26 cellular contexts compared by ENCODE assay signal in genomic region chr2:35408320-35408719, GRCh38.
"Had no signal": no experiment of that assay in that cellular context is flagged by ENCODE, and none has a peak within 500 bp of the region (broad histone marks: within the 10 kb centered on the region; RNA-seq: fewer than 3 reads in every experiment).

No MANE protein-coding gene starts in this region.

- H3K27me3 Mint-ChIP-seq: stimulated activated naive B cell treated with anti-CD40 and anti-IgM and Interleukin-4, amounts not matched to agents 10 μg/mL and 1 μg/mL and 100 μg/mL, for 72 hours; stimulated activated naive CD8-positive, alpha-beta T cell treated with anti-CD3 and anti-CD28 coated beads, Interleukin-15, Interleukin-2, amounts not matched to agents 100 ng/mL and 50 ng/mL, for 24 hours had no signal

- DNase-seq: natural killer cell; nucleus accumbens; pancreas; retina; right lobe of liver; sigmoid colon; small intestine; stimulated activated CD4-positive, alpha-beta T cell treated with anti-CD3 and anti-CD28 coated beads, Interleukin-15, amount 100 ng/mL, for 24 hours; stimulated activated CD4-positive, alpha-beta T cell treated with anti-CD3 and anti-CD28 coated beads, Interleukin-2, amount 100 ng/mL, for 24 hours; stimulated activated CD4-positive, alpha-beta T cell treated with anti-CD3 and anti-CD28 coated beads, Interleukin-2, amount 100 ng/mL, for 48 hours; stimulated activated CD4-positive, alpha-beta T cell treated with anti-CD3 and anti-CD28 coated beads, Interleukin-4, amount 100 ng/mL, for 24 hours; stimulated activated naive B cell treated with anti-CD40 and anti-IgM and Interleukin-4, amounts not matched to agents 10 μg/mL and 1 μg/mL and 100 μg/mL, for 72 hours; stimulated activated naive CD4-positive, alpha-beta T cell treated with Interleukin-2 at 50 U/mL for 16 hours; stomach; thyroid gland; trophoblast cell; upper lobe of left lung had no signal

- H3K4me1 ChIP-seq: pancreas, prostate gland, right atrium auricular region, right lobe of liver, sigmoid colon, stomach, thyroid gland, tibial nerve, upper lobe of left lung, vagina had no signal

- H3K4me3 ChIP-seq: pancreas, prostate gland, right atrium auricular region, right lobe of liver, sigmoid colon, stomach, thoracic aorta, thyroid gland, tibial nerve, upper lobe of left lung, vagina had no signal

- H3K4me3 Mint-ChIP-seq: natural killer cell; nephron; stimulated activated effector memory CD8-positive, alpha-beta T cell treated with anti-CD3 and anti-CD28 coated beads, Interleukin-12 subunit alpha, Interleukin-12 subunit beta, amount 100 ng/mL, for 72 hours; stimulated activated naive B cell treated with anti-CD40 and anti-IgM and Interleukin-4, amounts not matched to agents 10 μg/mL and 1 μg/mL and 100 μg/mL, for 72 hours; stimulated activated naive CD8-positive, alpha-beta T cell treated with anti-CD3 and anti-CD28 coated beads, Interleukin-15, Interleukin-2, amounts not matched to agents 100 ng/mL and 50 ng/mL, for 24 hours had no signal

- ATAC-seq: natural killer cell; pancreas; right lobe of liver; stimulated activated effector memory CD8-positive, alpha-beta T cell treated with anti-CD3 and anti-CD28 coated beads, Interleukin-12 subunit alpha, Interleukin-12 subunit beta, amount 100 ng/mL, for 72 hours; stimulated activated naive B cell treated with anti-CD40 and anti-IgM and Interleukin-4, amounts not matched to agents 10 μg/mL and 1 μg/mL and 100 μg/mL, for 72 hours had no signal

- H3K36me3 ChIP-seq: neutrophil, pancreas, prostate gland, right atrium auricular region, right lobe of liver, sigmoid colon, stomach, thoracic aorta, thyroid gland, tibial nerve, upper lobe of left lung, vagina had no signal

- H3K9me3 Mint-ChIP-seq: natural killer cell; nephron; stimulated activated effector memory CD8-positive, alpha-beta T cell treated with anti-CD3 and anti-CD28 coated beads, Interleukin-12 subunit alpha, Interleukin-12 subunit beta, amount 100 ng/mL, for 72 hours; stimulated activated naive B cell treated with anti-CD40 and anti-IgM and Interleukin-4, amounts not matched to agents 10 μg/mL and 1 μg/mL and 100 μg/mL, for 72 hours; stimulated activated naive CD8-positive, alpha-beta T cell treated with anti-CD3 and anti-CD28 coated beads, Interleukin-15, Interleukin-2, amounts not matched to agents 100 ng/mL and 50 ng/mL, for 24 hours had no signal

- H3K27me3 ChIP-seq: neutrophil, pancreas, right atrium auricular region, right lobe of liver, sigmoid colon, stomach, thyroid gland, tibial nerve, upper lobe of left lung, vagina had no signal

- H3K9me3 ChIP-seq: neutrophil, pancreas, prostate gland, right atrium auricular region, right lobe of liver, sigmoid colon, stomach, thoracic aorta, thyroid gland, tibial nerve, upper lobe of left lung, vagina had no signal

- H3K4me1 Mint-ChIP-seq: natural killer cell; nephron; stimulated activated effector memory CD8-positive, alpha-beta T cell treated with anti-CD3 and anti-CD28 coated beads, Interleukin-12 subunit alpha, Interleukin-12 subunit beta, amount 100 ng/mL, for 72 hours; stimulated activated naive B cell treated with anti-CD40 and anti-IgM and Interleukin-4, amounts not matched to agents 10 μg/mL and 1 μg/mL and 100 μg/mL, for 72 hours had no signal

- H3K36me3 Mint-ChIP-seq: natural killer cell; stimulated activated effector memory CD8-positive, alpha-beta T cell treated with anti-CD3 and anti-CD28 coated beads, Interleukin-12 subunit alpha, Interleukin-12 subunit beta, amount 100 ng/mL, for 72 hours; stimulated activated naive B cell treated with anti-CD40 and anti-IgM and Interleukin-4, amounts not matched to agents 10 μg/mL and 1 μg/mL and 100 μg/mL, for 72 hours had no signal

- H3K27ac ChIP-seq: neutrophil, pancreas, prostate gland, right atrium auricular region, right lobe of liver, sigmoid colon, stomach, thoracic aorta, thyroid gland, tibial nerve, upper lobe of left lung, vagina had no signal

- H3K27ac Mint-ChIP-seq: natural killer cell; nephron; stimulated activated effector memory CD8-positive, alpha-beta T cell treated with anti-CD3 and anti-CD28 coated beads, Interleukin-12 subunit alpha, Interleukin-12 subunit beta, amount 100 ng/mL, for 72 hours; stimulated activated naive B cell treated with anti-CD40 and anti-IgM and Interleukin-4, amounts not matched to agents 10 μg/mL and 1 μg/mL and 100 μg/mL, for 72 hours; stimulated activated naive CD8-positive, alpha-beta T cell treated with anti-CD3 and anti-CD28 coated beads, Interleukin-15, Interleukin-2, amounts not matched to agents 100 ng/mL and 50 ng/mL, for 24 hours had no signal
